2 cellular contexts compared by ENCODE assay signal in genomic region chr13:20573186-20573585, GRCh38.
TF ChIP-seq lines count a peak whose summit lies in the region.

No MANE protein-coding gene starts in this region.

TF ChIP-seq in liver, 16 proteins besides CTCF, POLR2A, EP300 and RAD21:
- TF ChIP-seq ZBTB33 (IDR thresholded peaks at IDR 0.05) (no peak), EGR1 (IDR thresholded peaks at IDR 0.05; ENCODE audit: low read depth in 2 of 2) (no peak), YY1 (IDR thresholded peaks at IDR 0.05) (peak; percentile 2), FOXA2 (IDR thresholded peaks at IDR 0.05) (no peak), MAX (IDR thresholded peaks at IDR 0.05) (no peak)

TF ChIP-seq in HepG2, 621 proteins besides CTCF, POLR2A, EP300 and RAD21:
- TF ChIP-seq ELF4 (CRISPR knock-in tag; IDR thresholded peaks at IDR 0.05; ENCODE audit: borderline replicate concordance): no peak
- TF ChIP-seq NCOA2 (CRISPR knock-in tag; IDR thresholded peaks at IDR 0.05): no peak
- TF ChIP-seq TEAD3 (CRISPR knock-in tag; optimal IDR thresholded peaks at IDR 0.05; ENCODE audit: borderline replicate concordance): no peak
- TF ChIP-seq NR2F1 (CRISPR knock-in tag; IDR thresholded peaks at IDR 0.05): no peak
- no peak for TF ChIP-seq ZBTB43 (CRISPR knock-in tag; conservative IDR thresholded peaks at IDR 0.05)
- no peak for TF ChIP-seq CENPBD1 (CRISPR knock-in tag; IDR thresholded peaks at IDR 0.05; ENCODE audit: borderline replicate concordance, low read depth)
- TF ChIP-seq MEF2D (CRISPR knock-in tag; IDR thresholded peaks at IDR 0.05): no peak
- no peak for TF ChIP-seq HNF1A (IDR thresholded peaks at IDR 0.05; ENCODE audit: low read depth)
- TF ChIP-seq HNF1A (CRISPR knock-in tag; IDR thresholded peaks at IDR 0.05; ENCODE audit: borderline replicate concordance): no peak
- no peak for TF ChIP-seq ZZZ3 (CRISPR knock-in tag; IDR thresholded peaks at IDR 0.05; ENCODE audit: borderline replicate concordance)
- no peak for TF ChIP-seq SMAD3 (CRISPR knock-in tag; IDR thresholded peaks at IDR 0.05)
